8 cellular contexts compared by ENCODE assay signal in the genomic region with DNA sequence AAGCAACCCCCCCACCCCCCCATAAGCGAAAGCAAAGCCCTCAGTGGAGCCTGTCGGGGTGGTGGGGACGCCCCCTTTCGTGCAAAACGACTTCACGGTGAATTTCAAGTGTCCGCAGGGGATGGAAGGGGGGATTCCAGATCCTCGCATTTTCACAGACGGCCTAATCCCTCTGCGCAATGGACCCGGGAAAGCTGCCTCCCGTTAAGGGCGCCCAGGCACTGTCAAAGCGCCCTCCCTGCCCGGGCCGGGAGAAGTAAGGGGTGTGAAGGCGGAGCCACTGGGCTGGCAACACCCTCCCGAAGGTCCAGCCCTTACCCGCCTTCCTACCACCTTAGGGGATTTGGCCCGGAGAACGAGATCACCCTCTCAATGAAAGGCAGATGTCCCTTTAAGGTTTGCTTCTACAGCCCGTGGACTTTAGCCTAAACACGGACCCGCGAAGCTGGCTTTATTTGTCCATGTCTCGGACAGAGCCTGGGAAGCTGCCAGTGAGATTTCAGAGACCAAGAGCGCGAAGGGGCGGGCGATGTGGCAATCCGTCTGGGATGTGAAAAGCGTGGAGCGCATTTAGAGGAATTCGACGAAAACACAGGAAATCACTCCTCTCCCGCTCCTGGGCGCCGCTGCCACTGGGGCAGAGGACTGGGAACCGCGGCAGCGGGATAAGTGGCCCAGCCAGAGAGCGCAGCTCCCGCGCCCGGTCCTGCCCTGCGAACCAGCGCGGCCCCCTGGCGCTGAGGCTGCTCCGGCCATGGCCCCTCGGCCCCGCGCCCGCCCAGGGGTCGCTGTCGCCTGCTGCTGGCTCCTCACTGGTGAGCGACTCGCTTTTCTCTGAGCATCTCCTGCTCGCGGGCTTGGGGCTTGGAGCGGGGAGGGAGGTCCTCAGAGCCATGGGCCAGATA. TPM values are rescaled to one million over a fixed set of nuclear protein-coding genes. Genes with fewer than 3 reads are reported as not detected.
DNase-seq lines count a peak whose midpoint lies in the region; ATAC-seq, FAIRE-seq and TF ChIP-seq lines count a peak whose summit lies in the region.

TSS of gene ITGA1 (plus strand) at position 317 of the 905 bp plus-strand sequence. CDS start at position 755, 438 bp downstream.
TSS of gene PELO (plus strand) at position 317 of the 905 bp plus-strand sequence. CDS start 12,479 bp downstream, outside the sequence.

- H3K27me3 Mint-ChIP-seq in activated B cell treated with CpG ODN at 0.5 μM for 24 hours = peaks cover 22% of the 10 kb centered on the region

- H3K4me2 ChIP-seq in KMS-11 = peak within 1 kb of the TSS; percentile 74
- H3K4me2 ChIP-seq in keratinocyte (ENCODE audit: control insufficient read depth, extremely low read depth, insufficient read depth, low read depth, low read length) = peak within 1 kb of the TSS; percentile 87

- FAIRE-seq in keratinocyte (lab: Jason Lieb, UNC) = peak; percentile 49

- H3K27ac Mint-ChIP-seq in activated B cell treated with CpG ODN at 0.5 μM for 24 hours = peak within 1 kb of the TSS; percentile 78

- no peaks in the 10 kb centered on the region for H3K36me3 Mint-ChIP-seq in activated B cell treated with CpG ODN at 0.5 μM for 24 hours (ENCODE audit: low read depth)

- H3K27me3 ChIP-seq in KMS-11 (ENCODE audit: insufficient read depth, low read depth) = no peaks in the 10 kb centered on the region
- H3K27me3 ChIP-seq in keratinocyte (ENCODE audit: control insufficient read depth, extremely low read depth, insufficient read depth, low read length) = no peaks in the 10 kb centered on the region

- dilution Hi-C loops in keratinocyte (cut with MboI; ENCODE audit: extremely low pct_ligation_motif_present, low sequenced_read_pairs) = no loop called here

- no peaks in the 10 kb centered on the region for H3K9me3 ChIP-seq in keratinocyte (ENCODE audit: control insufficient read depth, low read depth, low read length)

- H3K4me3 Mint-ChIP-seq in activated B cell treated with CpG ODN at 0.5 μM for 24 hours = peak within 1 kb of the TSS; percentile 91

- H3K36me3 ChIP-seq in KMS-11 (ENCODE audit: insufficient read depth) (no peaks in the 10 kb centered on the region), keratinocyte (ENCODE audit: control insufficient read depth in 2 of 2, extremely low read depth in 1 of 2, insufficient read depth in 2 of 2, low read length in 2 of 2) (no peaks in the 10 kb centered on the region)

- DNase-seq in GM04504 (ENCODE audit: low read depth) (peak; percentile 71), activated B cell treated with CpG ODN at 0.5 μM for 24 hours (peak; percentile 51), cerebellar cortex (ENCODE audit: low spot score) (peak; percentile 26), keratinocyte (ENCODE audit: low read depth, low spot score) (no peak), MV-4-11 (lab: John Stamatoyannopoulos, UW) (no peak)
- DNase-seq in stimulated activated CD4-positive, alpha-beta T cell treated with anti-CD3 and anti-CD28 coated beads, Interleukin-12 subunit alpha, Interleukin-12 subunit beta, amount 100 ng/mL, for 4 hours = peak; percentile 21

- no peaks in the 10 kb centered on the region for H3K9me1 ChIP-seq in keratinocyte (ENCODE audit: control insufficient read depth, extremely low read depth, insufficient read depth, low read length)

- POLR2A ChIA-PET in activated B cell treated with CpG ODN at 0.5 μM for 24 hours (lab: Charles Lee) = interaction anchor here (0.6 to 4.0 kb wide), 3 partner anchors 12 to 21 kb away, joined by 3 to 51 read pairs (median 5); no protein-coding TSS in a partner anchor

- H3K27ac ChIP-seq in KMS-11 (no peak within 1 kb of the TSS), keratinocyte (ENCODE audit: control insufficient read depth, insufficient read depth, low read length) (peak within 1 kb of the TSS; percentile 58)

- intact Hi-C loops in activated B cell treated with CpG ODN at 0.5 μM for 24 hours (cut with micrococcal nuclease) = loop anchor here (1.0 to 10.0 kb wide), 4 partner anchors 12 to 1823 kb away; no protein-coding TSS in a partner anchor

- H2AFZ ChIP-seq in KMS-11 (ENCODE audit: low read depth) (peak within 1 kb of the TSS; percentile 84), keratinocyte (ENCODE audit: control insufficient read depth, low read length) (peak within 1 kb of the TSS; percentile 92)

- peak within 1 kb of the TSS; percentile 9; the same call in 1 of the 2 replicates for H3K9ac ChIP-seq in KMS-11
- peak within 1 kb of the TSS; percentile 71 for H3K9ac ChIP-seq in keratinocyte (ENCODE audit: control insufficient read depth, extremely low read depth, insufficient read depth, low read length)

- peaks cover 5% of the 10 kb centered on the region for H3K4me1 ChIP-seq in KMS-11 (ENCODE audit: low read depth, poor library complexity, severe bottlenecking)
- H3K4me1 ChIP-seq in keratinocyte (ENCODE audit: control insufficient read depth, extremely low read depth, insufficient read depth, low read length) = peaks cover 15% of the 10 kb centered on the region

- no peaks in the 10 kb centered on the region for H3K9me3 Mint-ChIP-seq in activated B cell treated with CpG ODN at 0.5 μM for 24 hours

- ATAC-seq in GM21825 (IDR thresholded peaks at IDR 0.05; ENCODE audit: unreplicated experiment) (peak; percentile 79), activated B cell treated with CpG ODN at 0.5 μM for 24 hours (ENCODE audit: low read depth) (peak; percentile 80)

- no peaks in the 10 kb centered on the region for H4K20me1 ChIP-seq in KMS-11 (ENCODE audit: insufficient read depth)
- no peaks in the 10 kb centered on the region for H4K20me1 ChIP-seq in keratinocyte (ENCODE audit: control insufficient read depth, extremely low read depth, insufficient read depth, low read length)

- peaks cover 15% of the 10 kb centered on the region for H3K4me1 Mint-ChIP-seq in activated B cell treated with CpG ODN at 0.5 μM for 24 hours

- TF ChIP-seq CTCF in KMS-11 (conservative IDR thresholded peaks at IDR 0.05; ENCODE audit: low read depth, low read length) (no peak), activated B cell treated with CpG ODN at 0.5 μM for 24 hours (IDR thresholded peaks at IDR 0.05) (no peak), keratinocyte (optimal IDR thresholded peaks at IDR 0.05 in 1 of 3, IDR thresholded peaks at IDR 0.05 in 1 of 3, conservative IDR thresholded peaks at IDR 0.05 in 1 of 3; ENCODE audit: extremely low read depth in 1 of 3, insufficient read depth in 2 of 3, low read length in 3 of 3) (peak in 1 of 3 experiments; percentile 33)

- H3K4me3 ChIP-seq in KMS-11 (IDR thresholded peaks at IDR 0.05; ENCODE audit: insufficient read depth, low read depth, low read length) = no peak within 1 kb of the TSS
- peak within 1 kb of the TSS; percentile 56 to 89 (median 72) for H3K4me3 ChIP-seq in keratinocyte (ENCODE audit: control insufficient read depth in 2 of 3, extremely low read depth in 1 of 3, insufficient read depth in 2 of 3, low read depth in 1 of 3, low read length in 3 of 3)

- CTCF ChIA-PET in activated B cell treated with CpG ODN at 0.5 μM for 24 hours (lab: Charles Lee) = interaction anchor here (0.8 to 1.5 kb wide), 6 partner anchors 8 to 130 kb away, joined by 3 to 9 read pairs (median 3); no protein-coding TSS in a partner anchor

- no peaks in the 10 kb centered on the region for H3K79me2 ChIP-seq in KMS-11 (ENCODE audit: insufficient read depth, low read depth)
- no peaks in the 10 kb centered on the region for H3K79me2 ChIP-seq in keratinocyte (ENCODE audit: control insufficient read depth, insufficient read depth, low read length)

RNA-seq across cellular contexts. Expression of gene ITGA1, which starts in this region (rescaled TPM):
- 28.4 and 34.0 TPM in 2 replicates for total RNA-seq in activated B cell treated with CpG ODN at 0.5 μM for 24 hours
- polyA plus RNA-seq in keratinocyte = 0.48 to 1.4 TPM (median 1.2 TPM) in 3 replicates
- polyA plus RNA-seq in keratinocyte (2011; ENCODE audit: low read depth) = 0.20 TPM
- 0.30 and 0.40 TPM in 2 replicates for polyA plus RNA-seq in keratinocyte (2011; cell fraction: cytosol; rRNA removed)
- 0.89 and 1.5 TPM in 2 replicates for polyA plus RNA-seq in keratinocyte (2011; cell fraction: nucleus; rRNA removed)
- polyA plus RNA-seq in keratinocyte (2012; ENCODE audit: low replicate concordance) = 1.1 and 1.3 TPM in 2 replicates
- polyA minus RNA-seq in keratinocyte = 0.07 to 2.8 TPM (median 1.1 TPM) in 3 replicates
- polyA minus RNA-seq in keratinocyte (2011; cell fraction: cytosol; rRNA and poly(A)+ RNA removed) = 0.19 TPM
- 1.6 and 3.3 TPM in 2 replicates for polyA minus RNA-seq in keratinocyte (2011; cell fraction: nucleus; rRNA and poly(A)+ RNA removed)

RNA-seq across cellular contexts. Expression of gene PELO, which starts in this region (rescaled TPM):
- total RNA-seq in activated B cell treated with CpG ODN at 0.5 μM for 24 hours = 20.0 and 23.0 TPM in 2 replicates
- polyA plus RNA-seq in keratinocyte = 9.9 to 11.2 TPM (median 10.6 TPM) in 3 replicates
- polyA plus RNA-seq in keratinocyte (2011; ENCODE audit: low read depth) = 27.6 TPM
- polyA plus RNA-seq in keratinocyte (2011; cell fraction: cytosol; rRNA removed) = 8.2 and 8.9 TPM in 2 replicates
- 10.1 and 11.4 TPM in 2 replicates for polyA plus RNA-seq in keratinocyte (2011; cell fraction: nucleus; rRNA removed)
- polyA plus RNA-seq in keratinocyte (2012; ENCODE audit: low replicate concordance) = 9.1 and 10.1 TPM in 2 replicates
- polyA minus RNA-seq in keratinocyte = 8.8 to 11.1 TPM (median 9.5 TPM) in 3 replicates
- 11.9 TPM for polyA minus RNA-seq in keratinocyte (2011; cell fraction: cytosol; rRNA and poly(A)+ RNA removed)
- polyA minus RNA-seq in keratinocyte (2011; cell fraction: nucleus; rRNA and poly(A)+ RNA removed) = 10.0 and 13.3 TPM in 2 replicates

Comparison
In these comparisons a context has a peak if more than half of its experiments do, and no peak if none do; other contexts are left out.
1. DNase-seq: peak in GM04504 (single experiment), activated B cell treated with CpG ODN at 0.5 μM for 24 hours (single experiment), cerebellar cortex (single experiment) and stimulated activated CD4-positive, alpha-beta T cell treated with anti-CD3 and anti-CD28 coated beads, Interleukin-12 subunit alpha, Interleukin-12 subunit beta, amount 100 ng/mL, for 4 hours (single experiment); none in keratinocyte (single experiment) and MV-4-11 (single experiment).